Comparison of ENCODE assay signal across 16 cellular contexts in the genomic region with DNA sequence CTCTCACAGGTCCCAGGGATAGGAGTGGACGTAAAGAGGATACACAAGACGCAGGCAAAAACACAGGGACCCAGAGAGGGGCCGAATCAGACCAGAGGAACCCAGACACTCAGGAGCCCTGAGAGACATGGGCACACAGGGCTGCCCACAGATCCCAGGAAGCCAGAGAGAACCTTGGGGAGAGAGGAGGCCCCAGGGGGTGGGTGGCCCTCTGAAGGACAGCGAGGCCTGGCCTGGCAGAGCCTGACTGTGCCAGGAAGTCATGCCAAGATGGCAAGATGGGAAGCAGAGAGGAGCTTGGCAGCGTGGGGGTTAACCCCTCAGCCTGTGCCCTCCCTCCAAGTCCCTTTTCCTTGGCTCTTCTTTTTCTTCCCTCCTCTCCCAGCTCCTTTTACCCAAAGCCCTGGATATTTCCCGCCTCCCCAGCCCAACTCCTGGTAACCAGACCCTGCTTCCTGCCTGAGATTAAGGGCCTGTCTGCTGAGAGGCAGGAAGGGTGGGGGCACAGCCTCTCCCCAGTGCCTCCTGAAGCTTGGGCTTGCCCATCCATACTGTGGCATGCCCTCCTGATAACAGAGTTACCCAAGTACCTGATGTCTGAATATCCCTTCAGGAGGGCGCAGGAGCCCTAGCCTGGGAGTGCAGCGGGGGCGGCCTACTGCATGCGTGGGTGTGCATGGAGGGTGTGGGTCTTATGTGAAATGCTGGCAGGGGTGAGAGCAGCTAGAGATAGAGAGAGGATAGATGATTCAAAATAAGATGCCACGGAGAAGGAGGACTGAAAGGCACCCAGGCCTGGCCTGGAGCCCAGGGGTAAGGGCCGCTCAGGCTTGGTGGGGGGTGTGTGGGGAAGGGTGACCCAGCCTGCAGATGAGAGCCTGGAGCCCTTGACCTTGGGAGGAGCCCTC. TPM values are rescaled to one million over a fixed set of nuclear protein-coding genes. Genes with fewer than 3 reads are reported as not detected.
DNase-seq lines count a peak whose midpoint lies in the region; ATAC-seq, FAIRE-seq and TF ChIP-seq lines count a peak whose summit lies in the region.
"Had no signal": no experiment of that assay in that cellular context is flagged by ENCODE, and none has a peak within 500 bp of the region (broad histone marks: within the 10 kb centered on the region; RNA-seq: fewer than 3 reads in every experiment).

No MANE protein-coding gene starts in this region.

- peaks cover 65% of the 10 kb centered on the region for H3K4me1 Mint-ChIP-seq in T-helper 1 cell treated with Interleukin-12 subunit alpha and Interleukin-12 subunit beta and Interleukin-4 antibody, amounts not matched to agents 30 μg/mL and 1 μg/mL, for 36 hours (ENCODE audit: low read depth)

- no peak for TF ChIP-seq RAD21 in SK-N-SH (IDR thresholded peaks at IDR 0.05; ENCODE audit: low read length)

- FAIRE-seq in kidney (lab: Jason Lieb, UNC) (no peak), frontal cortex (lab: Jason Lieb, UNC) (no peak)

- POLR2A ChIA-PET in SK-N-SH (lab: Yijun Ruan, JAX): interaction anchor here (0.9 to 1.2 kb wide), 2 partner anchors 9 to 77 kb away, joined by 3 read pairs; no protein-coding TSS in a partner anchor

- no peaks in the 10 kb centered on the region for H3K27me3 Mint-ChIP-seq in T-helper 1 cell treated with Interleukin-12 subunit alpha and Interleukin-12 subunit beta and Interleukin-4 antibody, amounts not matched to agents 30 μg/mL and 1 μg/mL, for 36 hours (ENCODE audit: low read depth)

- H3K27me3 ChIP-seq in BLaER1 (no peaks in the 10 kb centered on the region), SK-N-SH (ENCODE audit: insufficient read depth) (peaks cover 80% of the 10 kb centered on the region)

- H3K9me2 ChIP-seq in SK-N-SH: no peaks in the 10 kb centered on the region

- H3K9me3 Mint-ChIP-seq in T-helper 1 cell treated with Interleukin-12 subunit alpha and Interleukin-12 subunit beta and Interleukin-4 antibody, amounts not matched to agents 30 μg/mL and 1 μg/mL, for 36 hours: no peaks in the 10 kb centered on the region
- H3K9me3 Mint-ChIP-seq: IgD-negative memory B cell; naive thymus-derived CD8-positive, alpha-beta T cell; T-cell had no signal

- H4K20me1 ChIP-seq in BLaER1 (no peaks in the 10 kb centered on the region), SK-N-SH (ENCODE audit: insufficient read depth) (no peaks in the 10 kb centered on the region)

- no peaks in the 10 kb centered on the region for H3K36me3 Mint-ChIP-seq in T-helper 1 cell treated with Interleukin-12 subunit alpha and Interleukin-12 subunit beta and Interleukin-4 antibody, amounts not matched to agents 30 μg/mL and 1 μg/mL, for 36 hours (ENCODE audit: low read depth)
- H3K36me3 Mint-ChIP-seq: IgD-negative memory B cell; naive thymus-derived CD8-positive, alpha-beta T cell; T-cell had no signal

- H3K9me3 ChIP-seq in BLaER1 (no peaks in the 10 kb centered on the region), SK-N-SH (no peaks in the 10 kb centered on the region), kidney (ENCODE audit: control insufficient read depth in 1 of 2, low read length in 2 of 2) (no peaks in the 10 kb centered on the region)
- H3K9me3 ChIP-seq: stomach had no signal

- H3K27ac ChIP-seq in BLaER1 (peak overlapping the region; percentile 44; the same call in 1 of the 2 replicates), SK-N-SH (ENCODE audit: low read depth in 2 of 2, low read length in 1 of 2) (peak overlapping the region in 1 of 2 experiments; percentile 39; a peak in 1 of 4 replicates), kidney (ENCODE audit: low read depth in 2 of 2, low read length in 2 of 2) (no peak overlapping the region)
- H3K27ac ChIP-seq: epithelial cell of prostate, stomach had no signal

- H3K9ac ChIP-seq in BLaER1 (0 out of 2 replicates have a peak overlapping the region, but pooled peaks have one; percentile 38), SK-N-SH (no peak overlapping the region), kidney (ENCODE audit: low read length in 2 of 2) (no peak overlapping the region)

- no peak for TF ChIP-seq CTCF in SK-N-SH (IDR thresholded peaks at IDR 0.05)
- TF ChIP-seq CTCF in kidney (IDR thresholded peaks at IDR 0.05; ENCODE audit: borderline replicate concordance, extremely low read depth, insufficient read depth): no peak

- no peak for DNase-seq in T-helper 1 cell
- DNase-seq in SK-N-SH: peak; percentile 68
- DNase-seq in kidney: peak; percentile 38
- no peak for DNase-seq in NCI-H146 treated with DMSO at 0.1 percent for 48 hours (lab: John Stamatoyannopoulos, UW; ENCODE audit: unreplicated experiment)
- no peak for DNase-seq in frontal cortex (ENCODE audit: low spot score in 2 of 2)
- DNase-seq: NCI-H2107, RPMI8226, stomach, T-cell had no signal

- no peak for TF ChIP-seq EP300 in SK-N-SH (IDR thresholded peaks at IDR 0.05; ENCODE audit: borderline replicate concordance in 1 of 2, low read depth in 1 of 2, low read length in 1 of 2)

- CTCF ChIA-PET in SK-N-SH (lab: Yijun Ruan, JAX): interaction anchor here (0.9 to 9.9 kb wide), 14 partner anchors 7 to 116 kb away, joined by 3 to 109 read pairs (median 4); no protein-coding TSS in a partner anchor

- H3K4me1 ChIP-seq in BLaER1 (peaks cover 46% of the 10 kb centered on the region), SK-N-SH (ENCODE audit: control insufficient read depth in 1 of 2, insufficient read depth in 2 of 2, low read depth in 1 of 2, low read length in 1 of 2) (peaks cover 0 to 23% of the 10 kb centered on the region in 2 experiments; a peak in 1 of 4 replicates), kidney (ENCODE audit: control insufficient read depth in 1 of 2, insufficient read depth in 1 of 2, low read depth in 1 of 2, low read length in 2 of 2) (no peaks in the 10 kb centered on the region)

- intact Hi-C loops in kidney (cut with DNase I): no loop called here

- WGBS in SK-N-SH (ENCODE audit: low lambda C conversion rate): 71% methylated on average over 12 of the region's 12 CpGs

- H3K27ac Mint-ChIP-seq in T-helper 1 cell treated with Interleukin-12 subunit alpha and Interleukin-12 subunit beta and Interleukin-4 antibody, amounts not matched to agents 30 μg/mL and 1 μg/mL, for 36 hours: peak overlapping the region; percentile 50
- H3K27ac Mint-ChIP-seq: IgD-negative memory B cell had no signal

- peak overlapping the region; percentile 9 for H3K4me3 Mint-ChIP-seq in T-helper 1 cell treated with Interleukin-12 subunit alpha and Interleukin-12 subunit beta and Interleukin-4 antibody, amounts not matched to agents 30 μg/mL and 1 μg/mL, for 36 hours

- H3F3A ChIP-seq in SK-N-SH (replicated peaks; ENCODE audit: insufficient read depth): peaks cover 6% of the 10 kb centered on the region

- H2AFZ ChIP-seq in SK-N-SH (ENCODE audit: low read depth): no peak overlapping the region

- H3K4me2 ChIP-seq in BLaER1 (peak overlapping the region; percentile 51), SK-N-SH (no peak overlapping the region)

- H3K36me3 ChIP-seq in BLaER1 (no peaks in the 10 kb centered on the region), SK-N-SH (replicated peaks in 1 of 2; ENCODE audit: control insufficient read depth in 1 of 2, insufficient read depth in 2 of 2, low read length in 1 of 2) (no peaks in the 10 kb centered on the region), kidney (ENCODE audit: control insufficient read depth in 1 of 2, insufficient read depth in 2 of 2, low read length in 2 of 2) (no peaks in the 10 kb centered on the region)
- H3K36me3 ChIP-seq: stomach had no signal

- H3K4me3 ChIP-seq in BLaER1: no peak overlapping the region
- no peak overlapping the region for H3K4me3 ChIP-seq in SK-N-SH (ENCODE audit: low read depth in 2 of 2, low read length in 1 of 2)
- no peak overlapping the region for H3K4me3 ChIP-seq in kidney (ENCODE audit: low read length in 2 of 2)
- H3K4me3 ChIP-seq: stomach had no signal

- no peaks in the 10 kb centered on the region for H3K79me2 ChIP-seq in SK-N-SH (ENCODE audit: insufficient read depth)

- ATAC-seq in GM18520 (IDR thresholded peaks at IDR 0.05; ENCODE audit: unreplicated experiment): no peak
- ATAC-seq: naive thymus-derived CD8-positive, alpha-beta T cell; T-cell had no signal

TF ChIP-seq in SK-N-SH, 30 proteins besides CTCF, POLR2A, EP300 and RAD21:
- TF ChIP-seq, protein P1, sequence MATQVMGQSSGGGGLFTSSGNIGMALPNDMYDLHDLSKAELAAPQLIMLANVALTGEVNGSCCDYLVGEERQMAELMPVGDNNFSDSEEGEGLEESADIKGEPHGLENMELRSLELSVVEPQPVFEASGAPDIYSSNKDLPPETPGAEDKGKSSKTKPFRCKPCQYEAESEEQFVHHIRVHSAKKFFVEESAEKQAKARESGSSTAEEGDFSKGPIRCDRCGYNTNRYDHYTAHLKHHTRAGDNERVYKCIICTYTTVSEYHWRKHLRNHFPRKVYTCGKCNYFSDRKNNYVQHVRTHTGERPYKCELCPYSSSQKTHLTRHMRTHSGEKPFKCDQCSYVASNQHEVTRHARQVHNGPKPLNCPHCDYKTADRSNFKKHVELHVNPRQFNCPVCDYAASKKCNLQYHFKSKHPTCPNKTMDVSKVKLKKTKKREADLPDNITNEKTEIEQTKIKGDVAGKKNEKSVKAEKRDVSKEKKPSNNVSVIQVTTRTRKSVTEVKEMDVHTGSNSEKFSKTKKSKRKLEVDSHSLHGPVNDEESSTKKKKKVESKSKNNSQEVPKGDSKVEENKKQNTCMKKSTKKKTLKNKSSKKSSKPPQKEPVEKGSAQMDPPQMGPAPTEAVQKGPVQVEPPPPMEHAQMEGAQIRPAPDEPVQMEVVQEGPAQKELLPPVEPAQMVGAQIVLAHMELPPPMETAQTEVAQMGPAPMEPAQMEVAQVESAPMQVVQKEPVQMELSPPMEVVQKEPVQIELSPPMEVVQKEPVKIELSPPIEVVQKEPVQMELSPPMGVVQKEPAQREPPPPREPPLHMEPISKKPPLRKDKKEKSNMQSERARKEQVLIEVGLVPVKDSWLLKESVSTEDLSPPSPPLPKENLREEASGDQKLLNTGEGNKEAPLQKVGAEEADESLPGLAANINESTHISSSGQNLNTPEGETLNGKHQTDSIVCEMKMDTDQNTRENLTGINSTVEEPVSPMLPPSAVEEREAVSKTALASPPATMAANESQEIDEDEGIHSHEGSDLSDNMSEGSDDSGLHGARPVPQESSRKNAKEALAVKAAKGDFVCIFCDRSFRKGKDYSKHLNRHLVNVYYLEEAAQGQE (IDR thresholded peaks at IDR 0.05; ENCODE audit: low read depth, low read length): no peak
- TF ChIP-seq GATA2 (CRISPR knock-in tag; IDR thresholded peaks at IDR 0.05): peak; percentile 4; the same call in 1 of the 2 replicates

RNA-seq across cellular contexts. Expression of a gene that starts 6.0 kb away (rescaled TPM):
- polyA plus RNA-seq in SK-N-SH (2012; rRNA removed) (not detected in 2 replicates), kidney (ENCODE audit: insufficient read depth, low read depth, low replicate concordance) (0.24 TPM)
- not detected in 2 replicates for polyA plus RNA-seq in SK-N-SH (2012; cell fraction: cytosol; rRNA removed)
- polyA plus RNA-seq in SK-N-SH (2012; cell fraction: nucleus; rRNA removed): not detected in 2 replicates
- total RNA-seq in kidney (1.9 TPM), frontal cortex (0.82 TPM)
- total RNA-seq: lung microvascular endothelial cell had no signal

RNA-seq across cellular contexts. Expression of a gene that starts 33.1 kb away (rescaled TPM):
- polyA plus RNA-seq in SK-N-SH (2012; rRNA removed) (11.5 and 14.4 TPM in 2 replicates), kidney (ENCODE audit: insufficient read depth, low read depth, low replicate concordance) (11.2 TPM)
- polyA plus RNA-seq in SK-N-SH (2012; cell fraction: cytosol; rRNA removed): 7.3 and 10.0 TPM in 2 replicates
- polyA plus RNA-seq in SK-N-SH (2012; cell fraction: nucleus; rRNA removed): 83.8 and 86.9 TPM in 2 replicates
- total RNA-seq in kidney (10.1 TPM), frontal cortex (13.9 TPM)

Comparison
In these comparisons a context has a peak if more than half of its experiments do, and no peak if none do; other contexts are left out.
1. DNase-seq: peak in SK-N-SH (single experiment) and kidney (single experiment); none in T-helper 1 cell (0 of 5), NCI-H146 treated with DMSO at 0.1 percent for 48 hours (single experiment) and frontal cortex (0 of 2).